8 cellular contexts compared by ENCODE assay signal in genomic region chr22:33918676-33919590, GRCh38. TPM values are rescaled to one million over a fixed set of nuclear protein-coding genes. Genes with fewer than 3 reads are reported as not detected.
DNase-seq lines count a peak whose midpoint lies in the region; ATAC-seq, FAIRE-seq and TF ChIP-seq lines count a peak whose summit lies in the region.

No MANE protein-coding gene starts in this region.

- intact Hi-C loops in natural killer cell (cut with micrococcal nuclease), result no loop called here

- peak overlapping the region; percentile 30 to 80 (median 64) for H3K4me3 Mint-ChIP-seq in CD8-positive, alpha-beta memory T cell
- H3K4me3 Mint-ChIP-seq in IgD-negative memory B cell (peak overlapping the region; percentile 85 to 95 (median 94)), endodermal cell (peak overlapping the region; percentile 69), natural killer cell (peak overlapping the region; percentile 80)

- POLR2A ChIA-PET in CD8-positive, alpha-beta memory T cell (lab: Charles Lee), result no interaction called here

- H3K27me3 ChIP-seq in CD8-positive, alpha-beta memory T cell (ENCODE audit: insufficient read depth, low read length, poor library complexity, severe bottlenecking), result peaks cover 6% of the 10 kb centered on the region
- H3K27me3 ChIP-seq in endodermal cell (ENCODE audit: control insufficient read depth, insufficient read depth, low read length, poor library complexity, severe bottlenecking), result peaks cover 48% of the 10 kb centered on the region

- no peaks in the 10 kb centered on the region for H3K36me3 ChIP-seq in CD8-positive, alpha-beta memory T cell (ENCODE audit: insufficient read depth, low read length)
- no peaks in the 10 kb centered on the region for H3K36me3 ChIP-seq in endodermal cell (ENCODE audit: control insufficient read depth, insufficient read depth, low read length)

- no peaks in the 10 kb centered on the region for H3K36me3 Mint-ChIP-seq in CD8-positive, alpha-beta memory T cell
- H3K36me3 Mint-ChIP-seq in IgD-negative memory B cell, result no peaks in the 10 kb centered on the region
- H3K36me3 Mint-ChIP-seq in endodermal cell (ENCODE audit: low read depth), result no peaks in the 10 kb centered on the region
- H3K36me3 Mint-ChIP-seq in natural killer cell, result no peaks in the 10 kb centered on the region

- peaks cover 11 to 20% (median 16%) of the 10 kb centered on the region in 3 donors for H3K4me1 Mint-ChIP-seq in CD8-positive, alpha-beta memory T cell
- H3K4me1 Mint-ChIP-seq in IgD-negative memory B cell (peaks cover 15 to 40% (median 35%) of the 10 kb centered on the region in 3 donors), endodermal cell (peaks cover 46% of the 10 kb centered on the region), natural killer cell (peaks cover 17 to 25% of the 10 kb centered on the region in 2 donors)

- H3K4me1 ChIP-seq in CD8-positive, alpha-beta memory T cell (ENCODE audit: insufficient read depth, low read length), result peaks cover 7% of the 10 kb centered on the region
- H3K4me1 ChIP-seq in endodermal cell (ENCODE audit: control insufficient read depth, insufficient read depth, low read length), result peaks cover 6% of the 10 kb centered on the region

- no peak for ATAC-seq in natural killer cell
- ATAC-seq in activated CD4-positive, CD25-positive, alpha-beta regulatory T cell treated with anti-CD3 and anti-CD28 coated beads, Interleukin-2, amount 50 U/mL, for 24 hours, result no peak
- no peak for ATAC-seq in HG03025 (IDR thresholded peaks at IDR 0.05; ENCODE audit: low FRiP score, unreplicated experiment)
- no peak for ATAC-seq in GM21423 (IDR thresholded peaks at IDR 0.05; ENCODE audit: unreplicated experiment)

- FAIRE-seq in frontal cortex (lab: Jason Lieb, UNC), result no peak

- TF ChIP-seq CTCF in endodermal cell (conservative IDR thresholded peaks at IDR 0.05) (no peak), natural killer cell (IDR thresholded peaks at IDR 0.05) (no peak)

- no peak overlapping the region for H3K4me3 ChIP-seq in CD8-positive, alpha-beta memory T cell (ENCODE audit: low read length)
- peak overlapping the region; percentile 91 for H3K4me3 ChIP-seq in endodermal cell (ENCODE audit: low read length)

- DNase-seq in CD8-positive, alpha-beta memory T cell, result no peak
- no peak for DNase-seq in endodermal cell
- no peak for DNase-seq in natural killer cell
- DNase-seq in frontal cortex (ENCODE audit: low spot score in 2 of 2), result no peak

- peaks cover 0 to 14% (median 5%) of the 10 kb centered on the region in 5 donors for H3K9me3 Mint-ChIP-seq in CD8-positive, alpha-beta memory T cell
- no peaks in the 10 kb centered on the region for H3K9me3 Mint-ChIP-seq in IgD-negative memory B cell
- no peaks in the 10 kb centered on the region for H3K9me3 Mint-ChIP-seq in endodermal cell
- H3K9me3 Mint-ChIP-seq in natural killer cell, result no peaks in the 10 kb centered on the region

- WGBS in endodermal cell (ENCODE audit: insufficient coverage in 1 of 2, insufficient read length in 1 of 2), 2 experiments, result 4% methylated on average over 6 to 13 of the region's 13 CpGs

- no peak overlapping the region for H3K27ac ChIP-seq in CD8-positive, alpha-beta memory T cell (ENCODE audit: low read depth, low read length)
- no peak overlapping the region for H3K27ac ChIP-seq in endodermal cell (ENCODE audit: low read depth, low read length)

- peak overlapping the region; percentile 39 for H3K9ac ChIP-seq in endodermal cell (ENCODE audit: extremely low read depth, low read length, poor library complexity, severe bottlenecking)

- H3K9me3 ChIP-seq in CD8-positive, alpha-beta memory T cell (ENCODE audit: low read length), result no peaks in the 10 kb centered on the region
- no peaks in the 10 kb centered on the region for H3K9me3 ChIP-seq in endodermal cell (ENCODE audit: control insufficient read depth, low read length)

- H3K27me3 Mint-ChIP-seq in CD8-positive, alpha-beta memory T cell, result peaks cover 35 to 55% of the 10 kb centered on the region in 2 donors
- H3K27me3 Mint-ChIP-seq in IgD-negative memory B cell, result peaks cover 12% of the 10 kb centered on the region
- peaks cover 62% of the 10 kb centered on the region for H3K27me3 Mint-ChIP-seq in endodermal cell (ENCODE audit: insufficient read depth)
- peaks cover 36 to 65% of the 10 kb centered on the region in 2 donors for H3K27me3 Mint-ChIP-seq in natural killer cell (ENCODE audit: low read depth in 2 of 2)

- CTCF ChIA-PET in CD8-positive, alpha-beta memory T cell (lab: Charles Lee), result no interaction called here

- peak overlapping the region in 1 of 8 donors; percentile 21 for H3K27ac Mint-ChIP-seq in CD8-positive, alpha-beta memory T cell
- H3K27ac Mint-ChIP-seq in IgD-negative memory B cell, result peak overlapping the region; percentile 39 to 93 (median 74)
- no peak overlapping the region for H3K27ac Mint-ChIP-seq in endodermal cell
- no peak overlapping the region for H3K27ac Mint-ChIP-seq in natural killer cell

RNA-seq across cellular contexts. Expression of gene LARGE1, which starts 1.3 kb away (rescaled TPM):
- total RNA-seq in CD8-positive, alpha-beta memory T cell, result under 1 TPM; 0.18 to 0.27 TPM
- 0.07 TPM for polyA plus RNA-seq in CD8-positive, alpha-beta memory T cell
- polyA plus RNA-seq in IgD-negative memory B cell, result 1.4 TPM
- 10 to 100 TPM; 17.5 to 24.3 TPM for total RNA-seq in endodermal cell
- 24.3 TPM for polyA plus RNA-seq in endodermal cell (2013, experiment 1 of 2)
- 24.5 TPM for polyA plus RNA-seq in endodermal cell (2013, experiment 2 of 2)
- total RNA-seq in natural killer cell, result 10 to 100 TPM in 1 of 3 donors, 1 to 10 TPM in 2; 2.6 to 11.6 (median 4.1) TPM
- total RNA-seq in frontal cortex, result 35.5 TPM

Comparison
In these comparisons a context has a peak if more than half of its experiments do, and no peak if none do; other contexts are left out.
1. H3K27ac Mint-ChIP-seq: peak in IgD-negative memory B cell (3 of 3); none in endodermal cell (single experiment) and natural killer cell (0 of 2).
2. Peak in every context shown above with its lines, with median percentiles within 50 percentile points of each other: H3K4me3 Mint-ChIP-seq.